In genomic region chr1:36397378-36398230, GRCh38 we compare ENCODE assay signal across 8 cellular contexts. TPM values are rescaled to one million over a fixed set of nuclear protein-coding genes. Genes with fewer than 3 reads are reported as not detected.
DNase-seq lines count a peak whose midpoint lies in the region; ATAC-seq and TF ChIP-seq lines count a peak whose summit lies in the region.

LSM10 (minus strand) TSS chr1:36397908; CDS start chr1:36394129, 3,779 bp downstream.

- CTCF ChIA-PET in activated CD4-positive, alpha-beta T cell treated with anti-CD3 and anti-CD28 coated beads, Interleukin-2, amount 10 ng/mL, durations not matched to agents 7 days and 5 days (lab: Charles Lee), result interaction anchor here (0.7 to 5.8 kb wide), 8 partner anchors 9 to 47 kb away, joined by 3 to 55 read pairs (median 4); no protein-coding TSS in a partner anchor

- H3K27me3 ChIP-seq in BLaER1 treated with 17β-estradiol and CSF1 and Interleukin-3, amounts not matched to agents 10 nM and 100 nM, result no peaks in the 10 kb centered on the region

- H3K27ac ChIP-seq in BLaER1 treated with 17β-estradiol and CSF1 and Interleukin-3, amounts not matched to agents 10 nM and 100 nM, result peak within 1 kb of the TSS; percentile 57 to 89 (median 80)
- H3K27ac ChIP-seq in coronary artery, result peak within 1 kb of the TSS; percentile 91 to 92

- H3K9ac ChIP-seq in BLaER1 treated with 17β-estradiol and CSF1 and Interleukin-3, amounts not matched to agents 10 nM and 100 nM, result peak within 1 kb of the TSS; percentile 82 to 92 (median 86)

- peaks cover 17% of the 10 kb centered on the region for H3K36me3 Mint-ChIP-seq in activated CD4-positive, alpha-beta T cell treated with anti-CD3 and anti-CD28 coated beads, Interleukin-2, amount 10 ng/mL, durations not matched to agents 7 days and 5 days (ENCODE audit: low read depth)

- DNase-seq in NCI-H748 (lab: John Stamatoyannopoulos, UW; ENCODE audit: unreplicated experiment) (peak; percentile 89), coronary artery (ENCODE audit: low spot score) (peak; percentile 97), left kidney (ENCODE audit: low read depth, low spot score) (peak; percentile 98)
- DNase-seq in activated CD4-positive, alpha-beta T cell treated with anti-CD3 and anti-CD28 coated beads, Interleukin-2, amount 10 ng/mL, durations not matched to agents 7 days and 5 days, result peak; percentile 91
- DNase-seq in stimulated activated CD4-positive, alpha-beta T cell treated with anti-CD3 and anti-CD28 coated beads, Interleukin-2, amount 100 ng/mL, for 24 hours, result peak; percentile 90 to 94

- no peak for TF ChIP-seq CTCF in coronary artery (IDR thresholded peaks at IDR 0.05)

- peaks cover 0 to 12% (median 0%) of the 10 kb centered on the region in 11 experiments; a peak in 2 of 22 replicates for H4K20me1 ChIP-seq in BLaER1 treated with 17β-estradiol and CSF1 and Interleukin-3, amounts not matched to agents 10 nM and 100 nM

- ATAC-seq in GM19372 (IDR thresholded peaks at IDR 0.05; ENCODE audit: low read depth, unreplicated experiment), result peak; percentile 88
- peak; percentile 90 for ATAC-seq in HG03521 (IDR thresholded peaks at IDR 0.05; ENCODE audit: unreplicated experiment)

- peak within 1 kb of the TSS; percentile 78 to 97 (median 89) for H3K4me2 ChIP-seq in BLaER1 treated with 17β-estradiol and CSF1 and Interleukin-3, amounts not matched to agents 10 nM and 100 nM

- H3K4me1 Mint-ChIP-seq in activated CD4-positive, alpha-beta T cell treated with anti-CD3 and anti-CD28 coated beads, Interleukin-2, amount 10 ng/mL, durations not matched to agents 7 days and 5 days, result peaks cover 38% of the 10 kb centered on the region

- H3K27me3 Mint-ChIP-seq in activated CD4-positive, alpha-beta T cell treated with anti-CD3 and anti-CD28 coated beads, Interleukin-2, amount 10 ng/mL, durations not matched to agents 7 days and 5 days, result no peaks in the 10 kb centered on the region

- peaks cover 16 to 18% (median 17%) of the 10 kb centered on the region in 11 experiments for H3K36me3 ChIP-seq in BLaER1 treated with 17β-estradiol and CSF1 and Interleukin-3, amounts not matched to agents 10 nM and 100 nM

- H3K9me3 ChIP-seq in BLaER1 treated with 17β-estradiol and CSF1 and Interleukin-3, amounts not matched to agents 10 nM and 100 nM (replicated peaks in 1 of 11), result peaks cover 0 to 14% (median 8%) of the 10 kb centered on the region in 11 experiments; a peak in 19 of 22 replicates

- POLR2A ChIA-PET in activated CD4-positive, alpha-beta T cell treated with anti-CD3 and anti-CD28 coated beads, Interleukin-2, amount 10 ng/mL, durations not matched to agents 7 days and 5 days (lab: Charles Lee), result interaction anchor here (0.6 to 0.8 kb wide), 4 partner anchors 11 to 37 kb away, joined by 3 to 6 read pairs (median 3); no protein-coding TSS in a partner anchor

- peaks cover 14 to 39% (median 21%) of the 10 kb centered on the region in 10 experiments for H3K4me1 ChIP-seq in BLaER1 treated with 17β-estradiol and CSF1 and Interleukin-3, amounts not matched to agents 10 nM and 100 nM

- peaks cover 3% of the 10 kb centered on the region for H3K9me3 Mint-ChIP-seq in activated CD4-positive, alpha-beta T cell treated with anti-CD3 and anti-CD28 coated beads, Interleukin-2, amount 10 ng/mL, durations not matched to agents 7 days and 5 days

- peak within 1 kb of the TSS; percentile 67 to 90 (median 80) for H3K4me3 ChIP-seq in BLaER1 treated with 17β-estradiol and CSF1 and Interleukin-3, amounts not matched to agents 10 nM and 100 nM
- peak within 1 kb of the TSS; percentile 79 for H3K4me3 ChIP-seq in coronary artery

- peak within 1 kb of the TSS; percentile 92 for H3K4me3 Mint-ChIP-seq in activated CD4-positive, alpha-beta T cell treated with anti-CD3 and anti-CD28 coated beads, Interleukin-2, amount 10 ng/mL, durations not matched to agents 7 days and 5 days

- H3K27ac Mint-ChIP-seq in activated CD4-positive, alpha-beta T cell treated with anti-CD3 and anti-CD28 coated beads, Interleukin-2, amount 10 ng/mL, durations not matched to agents 7 days and 5 days, result peak within 1 kb of the TSS; percentile 96

RNA-seq across cellular contexts. Expression of gene LSM10, which starts in this region (rescaled TPM):
- total RNA-seq in activated CD4-positive, alpha-beta T cell treated with anti-CD3 and anti-CD28 coated beads, Interleukin-2, amount 10 ng/mL, durations not matched to agents 7 days and 5 days, result 10 to 100 TPM; 39.3 to 39.4 TPM

Comparison
In these comparisons a context has a peak if more than half of its experiments do, and no peak if none do; other contexts are left out.
1. Peak in every context shown above with its lines: DNase-seq, ATAC-seq, H3K4me3 ChIP-seq and H3K27ac ChIP-seq.